24 cellular contexts compared by ENCODE assay signal in the genomic region with DNA sequence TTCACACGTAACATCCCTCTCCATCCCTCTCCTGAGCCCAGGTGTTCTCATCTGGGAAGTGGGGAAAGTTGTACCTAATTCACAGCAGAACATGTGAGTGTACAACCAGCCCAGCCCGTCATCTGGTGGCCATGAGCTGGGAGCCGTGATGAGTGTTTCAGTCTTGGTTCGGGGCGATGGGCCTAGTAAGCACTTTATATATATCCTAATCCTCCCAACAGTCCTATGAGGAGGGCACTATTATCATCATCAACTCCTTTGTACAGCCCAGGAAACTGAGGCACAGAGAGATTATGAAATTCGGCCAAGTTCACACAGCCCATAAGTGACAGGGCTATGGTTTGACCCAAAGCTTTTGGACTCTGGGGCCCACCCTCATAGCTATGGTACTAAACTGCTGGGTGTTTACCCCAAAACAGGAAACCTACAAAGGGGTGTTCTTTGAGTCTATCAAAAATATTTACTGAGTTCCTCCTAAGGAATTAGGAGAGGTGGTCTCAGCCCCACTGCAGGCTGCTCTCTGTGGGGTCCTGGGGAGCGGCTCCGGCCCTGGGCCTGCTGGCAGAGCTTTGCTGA. TPM values are rescaled to one million over a fixed set of nuclear protein-coding genes. Genes with fewer than 3 reads are reported as not detected.
DNase-seq lines count a peak whose midpoint lies in the region; ATAC-seq and TF ChIP-seq lines count a peak whose summit lies in the region.
"Had no signal": no experiment of that assay in that cellular context is flagged by ENCODE, and none has a peak within 500 bp of the region (broad histone marks: within the 10 kb centered on the region; RNA-seq: fewer than 3 reads in every experiment).

No MANE protein-coding gene starts in this region.

- intact Hi-C loops in body of pancreas (cut with DNase I) = no loop called here
- intact Hi-C loops in prostate gland (cut with DNase I) = no loop called here

- TF ChIP-seq RAD21 in liver (IDR thresholded peaks at IDR 0.05) = no peak

- H3K27ac Mint-ChIP-seq in effector memory CD8-positive, alpha-beta T cell = no peak overlapping the region
- H3K27ac Mint-ChIP-seq: activated CD8-positive, alpha-beta memory T cell treated with anti-CD3 and anti-CD28 coated beads, Interleukin-2, amount 10 ng/mL, durations not matched to agents 7 days and 5 days; IgD-negative memory B cell; natural killer cell treated with Interleukin-12 subunit alpha and Interleukin-12 subunit beta and Interleukin-15 and Interleukin-18, amount 100 ng/mL, for 72 hours; stimulated activated memory B cell treated with anti-CD40 and anti-IgM and Interleukin-4, amounts not matched to agents 10 μg/mL and 1 μg/mL and 100 μg/mL, for 72 hours; T-helper 1 cell treated with Interleukin-12 subunit alpha and Interleukin-12 subunit beta and Interleukin-4 antibody, amounts not matched to agents 30 μg/mL and 1 μg/mL, for 36 hours had no signal

- H3K4me3 ChIP-seq in body of pancreas = no peak overlapping the region
- H3K4me3 ChIP-seq in liver (ENCODE audit: low read depth in 1 of 3, low read length in 3 of 3) = no peak overlapping the region
- no peak overlapping the region for H3K4me3 ChIP-seq in prostate gland
- no peak overlapping the region for H3K4me3 ChIP-seq in brain microvascular endothelial cell (ENCODE audit: low read depth, low read length)
- H3K4me3 ChIP-seq: gastrocnemius medialis, SJCRH30, thoracic aorta had no signal

- peaks cover 23% of the 10 kb centered on the region for H3K4me1 ChIP-seq in body of pancreas
- H3K4me1 ChIP-seq in liver (ENCODE audit: control insufficient read depth in 4 of 4, insufficient read depth in 4 of 4, low read length in 3 of 4) = peaks cover 30 to 67% (median 51%) of the 10 kb centered on the region in 4 donors
- H3K4me1 ChIP-seq in prostate gland (replicated peaks) = peaks cover under 1% of the 10 kb centered on the region
- H3K4me1 ChIP-seq: gastrocnemius medialis had no signal

- no peaks in the 10 kb centered on the region for H3K36me3 Mint-ChIP-seq in effector memory CD8-positive, alpha-beta T cell (ENCODE audit: insufficient read depth)
- H3K36me3 Mint-ChIP-seq: activated CD8-positive, alpha-beta memory T cell treated with anti-CD3 and anti-CD28 coated beads, Interleukin-2, amount 10 ng/mL, durations not matched to agents 7 days and 5 days; IgD-negative memory B cell; natural killer cell treated with Interleukin-12 subunit alpha and Interleukin-12 subunit beta and Interleukin-15 and Interleukin-18, amount 100 ng/mL, for 72 hours; stimulated activated memory B cell treated with anti-CD40 and anti-IgM and Interleukin-4, amounts not matched to agents 10 μg/mL and 1 μg/mL and 100 μg/mL, for 72 hours had no signal

- no peaks in the 10 kb centered on the region for H3K9me3 ChIP-seq in body of pancreas
- no peaks in the 10 kb centered on the region for H3K9me3 ChIP-seq in liver (ENCODE audit: control insufficient read depth in 4 of 4, low read length in 3 of 4)
- no peaks in the 10 kb centered on the region for H3K9me3 ChIP-seq in prostate gland
- H3K9me3 ChIP-seq: gastrocnemius medialis, SJCRH30, thoracic aorta had no signal

- in situ Hi-C loops in brain microvascular endothelial cell (cut with HindIII; ENCODE audit: low pct_ligation_motif_present, low sequenced_read_pairs) = no loop called here

- peak; percentile 2 for ATAC-seq in body of pancreas
- no peak for ATAC-seq in HG03045 (IDR thresholded peaks at IDR 0.05; ENCODE audit: unreplicated experiment)
- ATAC-seq in effector memory CD8-positive, alpha-beta T cell (replicated peaks) = no peak
- ATAC-seq: activated CD8-positive, alpha-beta memory T cell treated with anti-CD3 and anti-CD28 coated beads, Interleukin-2, amount 10 ng/mL, durations not matched to agents 7 days and 5 days; gastrocnemius medialis; natural killer cell treated with Interleukin-12 subunit alpha and Interleukin-12 subunit beta and Interleukin-15 and Interleukin-18, amount 100 ng/mL, for 72 hours; stimulated activated memory B cell treated with anti-CD40 and anti-IgM and Interleukin-4, amounts not matched to agents 10 μg/mL and 1 μg/mL and 100 μg/mL, for 72 hours had no signal

- H3K9ac ChIP-seq in liver (ENCODE audit: low read depth in 1 of 2, low read length in 2 of 2) = peak overlapping the region; percentile 1 to 30

- TF ChIP-seq CTCF in 22Rv1 (IDR thresholded peaks at IDR 0.05) = no peak
- no peak for TF ChIP-seq CTCF in body of pancreas (IDR thresholded peaks at IDR 0.05)
- TF ChIP-seq CTCF in liver (IDR thresholded peaks at IDR 0.05; ENCODE audit: low read depth, low read length, missing input control) = no peak
- no peak for TF ChIP-seq CTCF in prostate gland (IDR thresholded peaks at IDR 0.05)
- TF ChIP-seq CTCF in brain microvascular endothelial cell (IDR thresholded peaks at IDR 0.05; ENCODE audit: low read depth, low read length, missing control alignments) = no peak

- H3K4me1 Mint-ChIP-seq in effector memory CD8-positive, alpha-beta T cell (ENCODE audit: low read depth in 2 of 2) = no peaks in the 10 kb centered on the region
- H3K4me1 Mint-ChIP-seq: activated CD8-positive, alpha-beta memory T cell treated with anti-CD3 and anti-CD28 coated beads, Interleukin-2, amount 10 ng/mL, durations not matched to agents 7 days and 5 days; central memory CD8-positive, alpha-beta T cell; IgD-negative memory B cell; stimulated activated memory B cell treated with anti-CD40 and anti-IgM and Interleukin-4, amounts not matched to agents 10 μg/mL and 1 μg/mL and 100 μg/mL, for 72 hours had no signal

- H3K27me3 Mint-ChIP-seq in effector memory CD8-positive, alpha-beta T cell = peaks cover 10 to 15% of the 10 kb centered on the region in 2 donors
- H3K27me3 Mint-ChIP-seq: IgD-negative memory B cell had no signal

- H3K4me3 Mint-ChIP-seq in effector memory CD8-positive, alpha-beta T cell = no peak overlapping the region
- H3K4me3 Mint-ChIP-seq: activated CD8-positive, alpha-beta memory T cell treated with anti-CD3 and anti-CD28 coated beads, Interleukin-2, amount 10 ng/mL, durations not matched to agents 7 days and 5 days; central memory CD8-positive, alpha-beta T cell; IgD-negative memory B cell; natural killer cell treated with Interleukin-12 subunit alpha and Interleukin-12 subunit beta and Interleukin-15 and Interleukin-18, amount 100 ng/mL, for 72 hours; stimulated activated memory B cell treated with anti-CD40 and anti-IgM and Interleukin-4, amounts not matched to agents 10 μg/mL and 1 μg/mL and 100 μg/mL, for 72 hours; T-helper 1 cell treated with Interleukin-12 subunit alpha and Interleukin-12 subunit beta and Interleukin-4 antibody, amounts not matched to agents 30 μg/mL and 1 μg/mL, for 36 hours had no signal

- 59 to 67% methylated on average over 6 to 8 of the region's 8 CpGs for WGBS in body of pancreas, 2 donors
- whole genome bisulfite sequencing in liver = 56% methylated on average over 8 of the region's 8 CpGs
- 66% methylated on average over 8 of the region's 8 CpGs for WGBS in prostate gland

- TF ChIP-seq POLR2A in body of pancreas (IDR thresholded peaks at IDR 0.05) (no peak), prostate gland (IDR thresholded peaks at IDR 0.05) (no peak)

- no peaks in the 10 kb centered on the region for H3K36me3 ChIP-seq in body of pancreas (replicated peaks in 1 of 2; ENCODE audit: insufficient read depth in 1 of 2, low read depth in 2 of 2)
- H3K36me3 ChIP-seq in liver (ENCODE audit: control insufficient read depth in 4 of 4, insufficient read depth in 3 of 4, low read depth in 1 of 4, low read length in 3 of 4) = no peaks in the 10 kb centered on the region
- H3K36me3 ChIP-seq in prostate gland = no peaks in the 10 kb centered on the region
- no peaks in the 10 kb centered on the region for H3K36me3 ChIP-seq in brain microvascular endothelial cell (replicated peaks)
- H3K36me3 ChIP-seq: gastrocnemius medialis, SJCRH30, thoracic aorta had no signal

- H3K27ac ChIP-seq in 22Rv1 (peak overlapping the region; percentile 73), body of pancreas (peak overlapping the region; percentile 57 to 76 (median 72)), liver (ENCODE audit: low read depth in 1 of 2, low read length in 2 of 2) (peak overlapping the region; percentile 84 to 93), prostate gland (peak overlapping the region; percentile 40 to 56), brain microvascular endothelial cell (no peak overlapping the region)
- H3K27ac ChIP-seq: gastrocnemius medialis, HL-60, SJCRH30, thoracic aorta had no signal

- no peaks in the 10 kb centered on the region for H3K9me3 Mint-ChIP-seq in effector memory CD8-positive, alpha-beta T cell
- H3K9me3 Mint-ChIP-seq: central memory CD8-positive, alpha-beta T cell; IgD-negative memory B cell; natural killer cell treated with Interleukin-12 subunit alpha and Interleukin-12 subunit beta and Interleukin-15 and Interleukin-18, amount 100 ng/mL, for 72 hours; stimulated activated memory B cell treated with anti-CD40 and anti-IgM and Interleukin-4, amounts not matched to agents 10 μg/mL and 1 μg/mL and 100 μg/mL, for 72 hours; T-helper 1 cell treated with Interleukin-12 subunit alpha and Interleukin-12 subunit beta and Interleukin-4 antibody, amounts not matched to agents 30 μg/mL and 1 μg/mL, for 36 hours had no signal

- no peaks in the 10 kb centered on the region for H3K27me3 ChIP-seq in body of pancreas
- H3K27me3 ChIP-seq in liver (ENCODE audit: control insufficient read depth in 4 of 4, insufficient read depth in 4 of 4, low read length in 3 of 4) = no peaks in the 10 kb centered on the region
- H3K27me3 ChIP-seq in prostate gland (replicated peaks; ENCODE audit: insufficient read depth) = no peaks in the 10 kb centered on the region
- H3K27me3 ChIP-seq in brain microvascular endothelial cell (replicated peaks) = no peaks in the 10 kb centered on the region
- H3K27me3 ChIP-seq: gastrocnemius medialis had no signal

- DNase-seq in body of pancreas = peak in 1 of 4 donors; percentile 10
- DNase-seq in prostate gland (ENCODE audit: low spot score) = no peak
- DNase-seq in effector memory CD8-positive, alpha-beta T cell = no peak
- no peak for DNase-seq in activated CD4-positive, alpha-beta T cell treated with anti-CD3 and anti-CD28 coated beads, Interleukin-2, amount 50 U/mL, for 48 hours
- DNase-seq in brain microvascular endothelial cell = no peak
- DNase-seq: activated CD4-positive, alpha-beta T cell treated with anti-CD3 and anti-CD28 coated beads for 48 hours; activated CD8-positive, alpha-beta memory T cell treated with anti-CD3 and anti-CD28 coated beads, Interleukin-2, amount 10 ng/mL, durations not matched to agents 7 days and 5 days; activated naive CD4-positive, alpha-beta T cell treated with anti-CD3 and anti-CD28 coated beads, Interleukin-2, amount 50 U/mL, for 16 hours; COR-L47; DND-41; gastrocnemius medialis; NCI-H446 treated with DMSO at 0.1 percent for 48 hours; stimulated activated CD4-positive, alpha-beta T cell treated with anti-CD3 and anti-CD28 coated beads, Interleukin-2, amount 100 ng/mL, for 24 hours had no signal

RNA-seq across cellular contexts. Expression of a gene that starts 45.7 kb away (rescaled TPM):
- total RNA-seq in body of pancreas = 10 to 100 TPM; 24.7 to 53.2 TPM
- total RNA-seq in liver = 100 to 1,000 TPM in 1 of 2 donors, 10 to 100 TPM in 1; 99.6 to 269 TPM
- 100 to 1,000 TPM; 124 to 363 TPM for polyA plus RNA-seq in liver
- 100 to 1,000 TPM; 103 to 167 TPM for total RNA-seq in prostate gland
- total RNA-seq: natural killer cell treated with Interleukin-12 subunit alpha and Interleukin-12 subunit beta and Interleukin-15 and Interleukin-18, amount 100 ng/mL, for 72 hours had no signal
